ENCODE assay signal across 1 cellular context in the genomic region with DNA sequence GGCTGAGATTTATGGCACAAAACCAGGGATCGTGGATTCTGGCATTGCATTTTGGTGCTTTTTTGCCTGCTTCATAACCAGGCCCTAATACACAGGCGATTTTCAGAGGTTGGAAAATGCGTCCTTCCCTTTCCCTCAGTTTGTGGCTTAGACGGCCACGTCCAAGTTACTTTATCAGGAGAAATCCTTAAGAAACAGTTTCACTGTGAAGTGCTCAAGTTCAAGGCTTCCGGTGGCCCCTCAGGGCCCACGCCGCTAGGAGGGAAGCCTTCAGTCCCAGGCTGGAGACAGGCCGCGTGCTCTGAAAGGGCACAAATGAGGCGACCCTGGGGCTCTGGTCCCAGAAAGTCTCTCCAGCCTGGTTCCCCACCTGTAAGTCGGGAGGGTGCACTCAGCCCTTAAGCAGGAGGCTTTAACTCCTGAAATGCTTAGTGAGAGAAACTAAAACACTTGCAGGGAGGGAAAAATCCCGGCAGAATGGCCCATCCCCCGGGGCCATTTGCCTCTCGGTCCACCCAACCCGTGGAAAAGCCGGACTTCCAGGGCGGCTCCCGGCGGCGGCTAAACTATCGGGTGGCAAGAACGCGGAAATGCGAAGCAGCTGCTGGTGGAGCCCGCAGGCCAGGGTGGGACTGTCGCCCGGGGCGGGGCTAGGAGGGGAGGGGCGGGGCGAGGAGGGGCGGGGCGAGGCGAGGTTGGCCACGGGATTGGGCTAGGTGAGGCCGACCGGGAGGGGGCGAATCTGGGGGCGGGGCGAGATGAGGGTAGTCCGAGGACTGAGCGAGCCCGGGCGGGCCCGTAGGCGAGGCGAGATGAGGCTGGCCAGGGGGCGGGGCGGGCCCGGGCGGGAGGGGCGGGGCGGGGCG.
TF ChIP-seq lines count a peak whose summit lies in the region.

No MANE protein-coding gene starts in this region.

TF ChIP-seq in HepG2, 621 proteins besides CTCF, POLR2A, EP300 and RAD21 (continued from another document and continues in another):
- TF ChIP-seq, protein P1, sequence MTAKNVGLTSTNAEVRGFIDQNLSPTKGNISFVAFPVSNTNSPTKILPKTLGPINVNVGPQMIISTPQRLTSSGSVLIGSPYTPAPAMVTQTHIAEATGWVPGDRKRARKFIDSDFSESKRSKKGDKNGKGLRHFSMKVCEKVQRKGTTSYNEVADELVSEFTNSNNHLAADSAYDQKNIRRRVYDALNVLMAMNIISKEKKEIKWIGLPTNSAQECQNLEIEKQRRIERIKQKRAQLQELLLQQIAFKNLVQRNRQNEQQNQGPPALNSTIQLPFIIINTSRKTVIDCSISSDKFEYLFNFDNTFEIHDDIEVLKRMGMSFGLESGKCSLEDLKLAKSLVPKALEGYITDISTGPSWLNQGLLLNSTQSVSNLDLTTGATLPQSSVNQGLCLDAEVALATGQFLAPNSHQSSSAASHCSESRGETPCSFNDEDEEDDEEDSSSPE (CRISPR knock-in tag; IDR thresholded peaks at IDR 0.05): peak; percentile 35; the same call in 1 of the 2 replicates
- TF ChIP-seq HDAC2 (CRISPR knock-in tag; IDR thresholded peaks at IDR 0.05) (no peak), ZNF761 (CRISPR knock-in tag; conservative IDR thresholded peaks at IDR 0.05) (no peak), ETV6 (CRISPR knock-in tag; conservative IDR thresholded peaks at IDR 0.05) (no peak), NPAS2 (CRISPR knock-in tag; IDR thresholded peaks at IDR 0.05; ENCODE audit: borderline replicate concordance) (no peak), MEIS1 (CRISPR knock-in tag; IDR thresholded peaks at IDR 0.05; ENCODE audit: borderline replicate concordance) (no peak; the same call in 1 of the 2 replicates), MBNL3 (CRISPR knock-in tag; conservative IDR thresholded peaks at IDR 0.05) (no peak), PAX8 (CRISPR knock-in tag; IDR thresholded peaks at IDR 0.05; ENCODE audit: borderline replicate concordance) (no peak), ZNF335 (CRISPR knock-in tag; IDR thresholded peaks at IDR 0.05) (no peak), ARNT (IDR thresholded peaks at IDR 0.05) (no peak), MEIS2 (CRISPR knock-in tag; IDR thresholded peaks at IDR 0.05) (no peak), ZBTB8A (CRISPR knock-in tag; IDR thresholded peaks at IDR 0.05; ENCODE audit: borderline replicate concordance, low read depth) (no peak), ZFP1 (CRISPR knock-in tag; IDR thresholded peaks at IDR 0.05) (no peak), ZNF124 (CRISPR knock-in tag; IDR thresholded peaks at IDR 0.05) (no peak), KDM5A (IDR thresholded peaks at IDR 0.05; ENCODE audit: borderline replicate concordance, low read length) (no peak), REPIN1 (CRISPR knock-in tag; IDR thresholded peaks at IDR 0.05; ENCODE audit: borderline replicate concordance, low read depth) (no peak), ZNF251 (CRISPR knock-in tag; IDR thresholded peaks at IDR 0.05) (no peak), SP1 (IDR thresholded peaks at IDR 0.05) (no peak), SP1 (CRISPR knock-in tag; IDR thresholded peaks at IDR 0.05) (peak; percentile 61; the same call in 1 of the 2 replicates), ZNF44 (CRISPR knock-in tag; IDR thresholded peaks at IDR 0.05) (no peak), ZNF143 (CRISPR knock-in tag; IDR thresholded peaks at IDR 0.05) (no peak), ELF1 (CRISPR knock-in tag; IDR thresholded peaks at IDR 0.05) (peak; percentile 93), ZKSCAN1 (IDR thresholded peaks at IDR 0.05; ENCODE audit: low read length) (no peak), TRIM24 (CRISPR knock-in tag; IDR thresholded peaks at IDR 0.05) (no peak), ZNF674 (CRISPR knock-in tag; IDR thresholded peaks at IDR 0.05; ENCODE audit: low read depth) (no peak), TGIF2 (CRISPR knock-in tag; IDR thresholded peaks at IDR 0.05) (no peak), HMG20A (CRISPR knock-in tag; IDR thresholded peaks at IDR 0.05; ENCODE audit: borderline replicate concordance) (no peak), ZNF7 (CRISPR knock-in tag; IDR thresholded peaks at IDR 0.05) (no peak), CEBPG (CRISPR knock-in tag; IDR thresholded peaks at IDR 0.05) (no peak), KAT2B (IDR thresholded peaks at IDR 0.05; ENCODE audit: borderline replicate concordance, low read depth, low read length) (no peak), ZNF790 (CRISPR knock-in tag; IDR thresholded peaks at IDR 0.05; ENCODE audit: borderline replicate concordance) (no peak), ZMYM3 (CRISPR knock-in tag; IDR thresholded peaks at IDR 0.05) (no peak), FOXO1 (CRISPR knock-in tag; IDR thresholded peaks at IDR 0.05) (no peak), BHLHE40 (IDR thresholded peaks at IDR 0.05; ENCODE audit: low read length) (no peak), GTF3A (CRISPR knock-in tag; conservative IDR thresholded peaks at IDR 0.05) (no peak), ZNF652 (CRISPR knock-in tag; IDR thresholded peaks at IDR 0.05; ENCODE audit: borderline replicate concordance, low read depth) (peak; percentile 14; the same call in 1 of the 2 replicates), ZKSCAN5 (CRISPR knock-in tag; IDR thresholded peaks at IDR 0.05) (no peak), ZFP90 (CRISPR knock-in tag; IDR thresholded peaks at IDR 0.05; ENCODE audit: borderline replicate concordance) (no peak; the same call in 1 of the 2 replicates), ZNF431 (CRISPR knock-in tag; IDR thresholded peaks at IDR 0.05; ENCODE audit: borderline replicate concordance, low read depth) (no peak), ZFP37 (CRISPR knock-in tag; IDR thresholded peaks at IDR 0.05; ENCODE audit: borderline replicate concordance) (no peak), HCFC1 (IDR thresholded peaks at IDR 0.05; ENCODE audit: low read depth, low read length) (no peak), JUN (CRISPR knock-in tag; IDR thresholded peaks at IDR 0.05) (no peak), IRF2 (CRISPR knock-in tag; IDR thresholded peaks at IDR 0.05) (no peak), PRMT3 (CRISPR knock-in tag; IDR thresholded peaks at IDR 0.05; ENCODE audit: borderline replicate concordance, low read depth) (no peak)
- TF ChIP-seq, protein P2, sequence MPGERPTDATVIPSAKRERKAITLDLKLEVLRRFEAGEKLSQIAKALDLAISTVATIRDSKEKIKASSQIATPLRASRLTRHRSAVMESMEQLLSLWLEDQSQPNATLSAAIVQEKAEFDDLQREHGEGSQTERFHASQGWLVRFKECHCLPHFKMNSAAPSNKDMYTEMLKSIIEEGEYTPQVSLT (CRISPR knock-in tag; IDR thresholded peaks at IDR 0.05; ENCODE audit: borderline replicate concordance, low read depth): no peak
- TF ChIP-seq, protein P3, sequence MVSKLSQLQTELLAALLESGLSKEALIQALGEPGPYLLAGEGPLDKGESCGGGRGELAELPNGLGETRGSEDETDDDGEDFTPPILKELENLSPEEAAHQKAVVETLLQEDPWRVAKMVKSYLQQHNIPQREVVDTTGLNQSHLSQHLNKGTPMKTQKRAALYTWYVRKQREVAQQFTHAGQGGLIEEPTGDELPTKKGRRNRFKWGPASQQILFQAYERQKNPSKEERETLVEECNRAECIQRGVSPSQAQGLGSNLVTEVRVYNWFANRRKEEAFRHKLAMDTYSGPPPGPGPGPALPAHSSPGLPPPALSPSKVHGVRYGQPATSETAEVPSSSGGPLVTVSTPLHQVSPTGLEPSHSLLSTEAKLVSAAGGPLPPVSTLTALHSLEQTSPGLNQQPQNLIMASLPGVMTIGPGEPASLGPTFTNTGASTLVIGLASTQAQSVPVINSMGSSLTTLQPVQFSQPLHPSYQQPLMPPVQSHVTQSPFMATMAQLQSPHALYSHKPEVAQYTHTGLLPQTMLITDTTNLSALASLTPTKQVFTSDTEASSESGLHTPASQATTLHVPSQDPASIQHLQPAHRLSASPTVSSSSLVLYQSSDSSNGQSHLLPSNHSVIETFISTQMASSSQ (IDR thresholded peaks at IDR 0.05; ENCODE audit: low read depth): no peak
- TF ChIP-seq, protein P3 (CRISPR knock-in tag; IDR thresholded peaks at IDR 0.05; ENCODE audit: borderline replicate concordance): no peak
- TF ChIP-seq, protein P4, sequence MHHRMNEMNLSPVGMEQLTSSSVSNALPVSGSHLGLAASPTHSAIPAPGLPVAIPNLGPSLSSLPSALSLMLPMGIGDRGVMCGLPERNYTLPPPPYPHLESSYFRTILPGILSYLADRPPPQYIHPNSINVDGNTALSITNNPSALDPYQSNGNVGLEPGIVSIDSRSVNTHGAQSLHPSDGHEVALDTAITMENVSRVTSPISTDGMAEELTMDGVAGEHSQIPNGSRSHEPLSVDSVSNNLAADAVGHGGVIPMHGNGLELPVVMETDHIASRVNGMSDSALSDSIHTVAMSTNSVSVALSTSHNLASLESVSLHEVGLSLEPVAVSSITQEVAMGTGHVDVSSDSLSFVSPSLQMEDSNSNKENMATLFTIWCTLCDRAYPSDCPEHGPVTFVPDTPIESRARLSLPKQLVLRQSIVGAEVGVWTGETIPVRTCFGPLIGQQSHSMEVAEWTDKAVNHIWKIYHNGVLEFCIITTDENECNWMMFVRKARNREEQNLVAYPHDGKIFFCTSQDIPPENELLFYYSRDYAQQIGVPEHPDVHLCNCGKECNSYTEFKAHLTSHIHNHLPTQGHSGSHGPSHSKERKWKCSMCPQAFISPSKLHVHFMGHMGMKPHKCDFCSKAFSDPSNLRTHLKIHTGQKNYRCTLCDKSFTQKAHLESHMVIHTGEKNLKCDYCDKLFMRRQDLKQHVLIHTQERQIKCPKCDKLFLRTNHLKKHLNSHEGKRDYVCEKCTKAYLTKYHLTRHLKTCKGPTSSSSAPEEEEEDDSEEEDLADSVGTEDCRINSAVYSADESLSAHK (CRISPR knock-in tag; IDR thresholded peaks at IDR 0.05; ENCODE audit: borderline replicate concordance): no peak
- TF ChIP-seq, protein P5, sequence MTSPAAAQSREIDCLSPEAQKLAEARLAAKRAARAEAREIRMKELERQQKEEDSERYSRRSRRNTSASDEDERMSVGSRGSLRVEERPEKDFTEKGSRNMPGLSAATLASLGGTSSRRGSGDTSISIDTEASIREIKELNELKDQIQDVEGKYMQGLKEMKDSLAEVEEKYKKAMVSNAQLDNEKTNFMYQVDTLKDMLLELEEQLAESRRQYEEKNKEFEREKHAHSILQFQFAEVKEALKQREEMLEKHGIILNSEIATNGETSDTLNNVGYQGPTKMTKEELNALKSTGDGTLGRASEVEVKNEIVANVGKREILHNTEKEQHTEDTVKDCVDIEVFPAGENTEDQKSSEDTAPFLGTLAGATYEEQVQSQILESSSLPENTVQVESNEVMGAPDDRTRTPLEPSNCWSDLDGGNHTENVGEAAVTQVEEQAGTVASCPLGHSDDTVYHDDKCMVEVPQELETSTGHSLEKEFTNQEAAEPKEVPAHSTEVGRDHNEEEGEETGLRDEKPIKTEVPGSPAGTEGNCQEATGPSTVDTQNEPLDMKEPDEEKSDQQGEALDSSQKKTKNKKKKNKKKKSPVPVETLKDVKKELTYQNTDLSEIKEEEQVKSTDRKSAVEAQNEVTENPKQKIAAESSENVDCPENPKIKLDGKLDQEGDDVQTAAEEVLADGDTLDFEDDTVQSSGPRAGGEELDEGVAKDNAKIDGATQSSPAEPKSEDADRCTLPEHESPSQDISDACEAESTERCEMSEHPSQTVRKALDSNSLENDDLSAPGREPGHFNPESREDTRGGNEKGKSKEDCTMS (CRISPR knock-in tag; conservative IDR thresholded peaks at IDR 0.05): no peak
- TF ChIP-seq, protein P6, sequence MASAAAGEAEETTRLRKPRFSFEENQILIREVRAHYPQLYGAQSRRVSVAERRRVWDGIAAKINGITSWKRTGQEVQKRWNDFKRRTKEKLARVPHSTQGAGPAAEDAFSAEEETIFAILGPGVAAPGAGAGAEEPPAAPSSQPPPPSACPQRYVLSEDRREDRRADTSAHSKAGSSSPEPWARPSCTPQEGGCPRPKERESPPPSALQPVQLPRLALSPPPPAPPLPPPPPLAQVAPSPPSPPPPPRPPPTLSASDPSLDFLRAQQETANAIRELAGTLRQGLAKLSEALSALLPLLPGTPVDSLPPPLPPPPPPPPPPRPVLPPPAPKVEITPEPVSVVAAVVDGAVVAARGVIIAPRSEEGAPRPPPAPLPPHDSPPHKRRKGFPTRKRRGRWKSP (CRISPR knock-in tag; IDR thresholded peaks at IDR 0.05): no peak
- TF ChIP-seq, protein P7, sequence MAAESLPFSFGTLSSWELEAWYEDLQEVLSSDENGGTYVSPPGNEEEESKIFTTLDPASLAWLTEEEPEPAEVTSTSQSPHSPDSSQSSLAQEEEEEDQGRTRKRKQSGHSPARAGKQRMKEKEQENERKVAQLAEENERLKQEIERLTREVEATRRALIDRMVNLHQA (CRISPR knock-in tag; IDR thresholded peaks at IDR 0.05): no peak; the same call in 1 of the 2 replicates
- TF ChIP-seq, protein P8, sequence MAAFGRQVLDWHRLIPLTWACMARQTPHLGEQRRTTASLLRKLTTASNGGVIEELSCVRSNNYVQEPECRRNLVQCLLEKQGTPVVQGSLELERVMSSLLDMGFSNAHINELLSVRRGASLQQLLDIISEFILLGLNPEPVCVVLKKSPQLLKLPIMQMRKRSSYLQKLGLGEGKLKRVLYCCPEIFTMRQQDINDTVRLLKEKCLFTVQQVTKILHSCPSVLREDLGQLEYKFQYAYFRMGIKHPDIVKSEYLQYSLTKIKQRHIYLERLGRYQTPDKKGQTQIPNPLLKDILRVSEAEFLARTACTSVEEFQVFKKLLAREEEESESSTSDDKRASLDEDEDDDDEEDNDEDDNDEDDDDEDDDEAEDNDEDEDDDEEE (CRISPR knock-in tag; IDR thresholded peaks at IDR 0.05): no peak
- TF ChIP-seq, protein P9, sequence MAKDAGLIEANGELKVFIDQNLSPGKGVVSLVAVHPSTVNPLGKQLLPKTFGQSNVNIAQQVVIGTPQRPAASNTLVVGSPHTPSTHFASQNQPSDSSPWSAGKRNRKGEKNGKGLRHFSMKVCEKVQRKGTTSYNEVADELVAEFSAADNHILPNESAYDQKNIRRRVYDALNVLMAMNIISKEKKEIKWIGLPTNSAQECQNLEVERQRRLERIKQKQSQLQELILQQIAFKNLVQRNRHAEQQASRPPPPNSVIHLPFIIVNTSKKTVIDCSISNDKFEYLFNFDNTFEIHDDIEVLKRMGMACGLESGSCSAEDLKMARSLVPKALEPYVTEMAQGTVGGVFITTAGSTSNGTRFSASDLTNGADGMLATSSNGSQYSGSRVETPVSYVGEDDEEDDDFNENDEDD (CRISPR knock-in tag; IDR thresholded peaks at IDR 0.05; ENCODE audit: borderline replicate concordance): no peak
- TF ChIP-seq, protein P10, sequence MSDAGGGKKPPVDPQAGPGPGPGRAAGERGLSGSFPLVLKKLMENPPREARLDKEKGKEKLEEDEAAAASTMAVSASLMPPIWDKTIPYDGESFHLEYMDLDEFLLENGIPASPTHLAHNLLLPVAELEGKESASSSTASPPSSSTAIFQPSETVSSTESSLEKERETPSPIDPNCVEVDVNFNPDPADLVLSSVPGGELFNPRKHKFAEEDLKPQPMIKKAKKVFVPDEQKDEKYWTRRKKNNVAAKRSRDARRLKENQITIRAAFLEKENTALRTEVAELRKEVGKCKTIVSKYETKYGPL (CRISPR knock-in tag; IDR thresholded peaks at IDR 0.05): no peak
